Comparison of ENCODE assay signal across 11 cellular contexts in the genomic region with DNA sequence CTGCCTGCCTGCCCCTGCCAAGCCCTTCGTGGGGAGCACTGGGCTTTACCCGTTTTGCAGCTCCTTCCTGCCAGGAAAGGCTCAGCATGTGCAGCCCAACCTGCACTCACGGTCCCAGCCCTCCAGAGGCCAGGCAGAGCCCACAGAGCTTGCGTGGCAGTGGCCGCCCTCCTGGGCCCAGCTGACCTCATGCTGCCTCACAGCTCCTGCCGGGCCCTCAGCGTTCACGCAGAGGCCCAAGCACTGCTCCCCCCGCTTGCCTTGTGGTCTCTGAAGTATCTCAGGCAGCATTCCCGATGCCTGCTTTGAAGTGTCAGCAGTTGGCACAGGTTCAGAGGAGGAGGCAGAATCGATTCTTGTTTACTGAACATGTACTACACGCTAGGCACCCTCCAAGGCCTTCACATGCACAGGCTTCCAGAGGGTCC. TPM values are rescaled to one million over a fixed set of nuclear protein-coding genes. Genes with fewer than 3 reads are reported as not detected.
DNase-seq lines count a peak whose midpoint lies in the region; TF ChIP-seq lines count a peak whose summit lies in the region.
"Had no signal": no experiment of that assay in that cellular context is flagged by ENCODE, and none has a peak within 500 bp of the region (broad histone marks: within the 10 kb centered on the region; RNA-seq: fewer than 3 reads in every experiment).

No MANE protein-coding gene starts in this region.

- peak overlapping the region; percentile 33 for H2AK5ac ChIP-seq in mesenchymal stem cell (ENCODE audit: low read length, severe bottlenecking)

- no peak overlapping the region for H3K4ac ChIP-seq in mesenchymal stem cell (ENCODE audit: low read depth in 1 of 2, low read length in 2 of 2)

- H2BK12ac ChIP-seq in mesenchymal stem cell (ENCODE audit: low read length in 2 of 2) = peak overlapping the region; percentile 42 to 46

- H3K18ac ChIP-seq in mesenchymal stem cell (ENCODE audit: low read depth in 1 of 2, low read length in 2 of 2) = peak overlapping the region in 1 of 2 experiments; percentile 42

- H3K36me3 ChIP-seq in duodenal mucosa (ENCODE audit: control insufficient read depth in 1 of 2, insufficient read depth in 2 of 2, low read length in 2 of 2) (peaks cover 70 to 96% of the 10 kb centered on the region in 2 donors), mesenchymal stem cell (ENCODE audit: control insufficient read depth in 1 of 2, insufficient read depth in 2 of 2, low read depth in 1 of 2, low read length in 2 of 2) (peaks cover 87 to 90% of the 10 kb centered on the region in 2 experiments), uterus (no peaks in the 10 kb centered on the region), BE2C (peaks cover 28% of the 10 kb centered on the region)

- DNase-seq in NCI-H1092 (lab: John Stamatoyannopoulos, UW) (peak; percentile 13), NCI-H1092 treated with DMSO at 0.1 percent for 48 hours (lab: John Stamatoyannopoulos, UW) (no peak), mesenchymal stem cell (peak; percentile 94), uterus (peak in 1 of 2 donors; percentile 60), iPS-NIHi7 (ENCODE audit: extremely low spot score) (no peak), BE2C (no peak)
- no peak for DNase-seq in stimulated activated CD4-positive, alpha-beta T cell treated with anti-CD3 and anti-CD28 coated beads, Interleukin-15, amount 100 ng/mL, for 24 hours
- DNase-seq: 8988T; activated CD8-positive, alpha-beta T cell treated with anti-CD3 and anti-CD28 coated beads, Interleukin-2, amount 10 ng/mL, durations not matched to agents 7 days and 5 days; NCI-H69 had no signal

- intact Hi-C loops in uterus (cut with DNase I; ENCODE audit: low total_unique reads) = no loop called here

- peaks cover 0 to 8% of the 10 kb centered on the region in 2 donors for H3K4me1 ChIP-seq in duodenal mucosa (ENCODE audit: control insufficient read depth in 1 of 2, insufficient read depth in 2 of 2, low read length in 2 of 2)
- peaks cover 67% of the 10 kb centered on the region for H3K4me1 ChIP-seq in mesenchymal stem cell (ENCODE audit: control insufficient read depth, insufficient read depth, low read depth, low read length)
- H3K4me1 ChIP-seq in uterus = peaks cover 15 to 40% of the 10 kb centered on the region in 2 donors
- no peaks in the 10 kb centered on the region for H3K4me1 ChIP-seq in BE2C

- peak overlapping the region; percentile 16 for H4K8ac ChIP-seq in mesenchymal stem cell (ENCODE audit: low read length)

- peak overlapping the region; percentile 3 for H2BK5ac ChIP-seq in mesenchymal stem cell (ENCODE audit: low read depth, low read length, poor library complexity, severe bottlenecking)

- TF ChIP-seq CTCF in uterus (IDR thresholded peaks at IDR 0.05) (no peak), BE2C (IDR thresholded peaks at IDR 0.05; ENCODE audit: low read depth, low read length) (no peak)

- WGBS in mesenchymal stem cell = 48% methylated on average over 12 of the region's 12 CpGs

- H3K27ac ChIP-seq in duodenal mucosa (ENCODE audit: low read depth, low read length) (peak overlapping the region; percentile 13), mesenchymal stem cell (ENCODE audit: low read length, poor library complexity, severe bottlenecking) (peak overlapping the region; percentile 92), uterus (peak overlapping the region; percentile 71 to 78)

- H2BK120ac ChIP-seq in mesenchymal stem cell (ENCODE audit: low read depth, low read length) = no peak overlapping the region

- H3K4me3 ChIP-seq in duodenal mucosa (ENCODE audit: low read depth in 1 of 2, low read length in 2 of 2) (no peak overlapping the region), mesenchymal stem cell (ENCODE audit: insufficient read depth in 1 of 2, low read depth in 1 of 2, low read length in 2 of 2) (no peak overlapping the region), uterus (no peak overlapping the region), BE2C (ENCODE audit: low read depth, low read length) (no peak overlapping the region)

- no peak overlapping the region for H3K4me2 ChIP-seq in mesenchymal stem cell (ENCODE audit: low read length, poor library complexity, severe bottlenecking)

- H2AFZ ChIP-seq in mesenchymal stem cell (ENCODE audit: low read depth, low read length) = no peak overlapping the region

- H3K14ac ChIP-seq in mesenchymal stem cell (ENCODE audit: low read length in 2 of 2) = no peak overlapping the region

- H3K27me3 ChIP-seq in duodenal mucosa (ENCODE audit: control insufficient read depth in 1 of 2, insufficient read depth in 2 of 2, low read length in 2 of 2) (no peaks in the 10 kb centered on the region), mesenchymal stem cell (ENCODE audit: control insufficient read depth in 1 of 2, insufficient read depth in 1 of 2, low read length in 2 of 2) (no peaks in the 10 kb centered on the region), uterus (no peaks in the 10 kb centered on the region), BE2C (no peaks in the 10 kb centered on the region)

- H4K91ac ChIP-seq in mesenchymal stem cell (ENCODE audit: low read length) = no peak overlapping the region

- H2BK15ac ChIP-seq in mesenchymal stem cell (ENCODE audit: low read depth, poor library complexity, severe bottlenecking) = no peak overlapping the region

- H3K9ac ChIP-seq in duodenal mucosa (ENCODE audit: low read depth in 1 of 2, low read length in 2 of 2) (no peak overlapping the region), mesenchymal stem cell (ENCODE audit: low read length) (peak overlapping the region; percentile 46)

- H3K9me3 ChIP-seq in duodenal mucosa (ENCODE audit: control insufficient read depth in 1 of 2, low read length in 2 of 2) (no peaks in the 10 kb centered on the region), mesenchymal stem cell (ENCODE audit: control insufficient read depth, low read length) (no peaks in the 10 kb centered on the region), uterus (no peaks in the 10 kb centered on the region), BE2C (no peaks in the 10 kb centered on the region)

- no peak for TF ChIP-seq POLR2A in uterus (IDR thresholded peaks at IDR 0.05)

- H3K23ac ChIP-seq in mesenchymal stem cell (ENCODE audit: low read length in 2 of 2) = peak overlapping the region in 1 of 2 experiments; percentile 6

- H3K79me1 ChIP-seq in mesenchymal stem cell (replicated peaks; ENCODE audit: low read length, poor library complexity, severe bottlenecking) = peaks cover 8% of the 10 kb centered on the region

RNA-seq across cellular contexts. Expression of gene CAPN12, which starts 32.5 kb away (rescaled TPM):
- polyA plus RNA-seq in mesenchymal stem cell (2013, experiment 1 of 2) = 1.6 TPM
- 1.5 TPM for polyA plus RNA-seq in mesenchymal stem cell (2013, experiment 2 of 2)
- 1 to 10 TPM in 2 of 4 donors, under 1 TPM in 1, not detected in 1; 0.83 to 8.4 (median 8.2) TPM for total RNA-seq in uterus
- polyA plus RNA-seq in BE2C (2012; ENCODE audit: insufficient read depth, insufficient read length, low read depth) = not detected

Comparison
In these comparisons a context has a peak if more than half of its experiments do, and no peak if none do; other contexts are left out.
1. DNase-seq: peak in NCI-H1092 (single experiment) and mesenchymal stem cell (single experiment); none in NCI-H1092 treated with DMSO at 0.1 percent for 48 hours (single experiment), iPS-NIHi7 (single experiment), BE2C (single experiment) and stimulated activated CD4-positive, alpha-beta T cell treated with anti-CD3 and anti-CD28 coated beads, Interleukin-15, amount 100 ng/mL, for 24 hours (single experiment).
2. H3K27ac ChIP-seq: peak in every context shown above with its lines; median percentile 92 in mesenchymal stem cell; 74 in uterus; 13 in duodenal mucosa.